Comparison of ENCODE assay signal across 16 cellular contexts in genomic region chr1:208085655-208086054, GRCh38.
DNase-seq lines count a peak whose midpoint lies in the region; ATAC-seq, FAIRE-seq and TF ChIP-seq lines count a peak whose summit lies in the region.
"Had no signal": no experiment of that assay in that cellular context is flagged by ENCODE, and none has a peak within 500 bp of the region (broad histone marks: within the 10 kb centered on the region; RNA-seq: fewer than 3 reads in every experiment).

No MANE protein-coding gene starts in this region.

- no peak for FAIRE-seq in astrocyte (lab: Jason Lieb, UNC)
- FAIRE-seq: A549, bronchial epithelial cell, frontal cortex had no signal

- H3K9ac ChIP-seq in astrocyte (ENCODE audit: low read length), result no peak overlapping the region

- H3K27me3 ChIP-seq in astrocyte (ENCODE audit: insufficient read depth, low read length) (no peaks in the 10 kb centered on the region), upper lobe of right lung (no peaks in the 10 kb centered on the region)
- H3K27me3 ChIP-seq: ovary had no signal

- peak overlapping the region; percentile 51 for H3K27ac Mint-ChIP-seq in activated naive CD4-positive, alpha-beta T cell treated with anti-CD3 and anti-CD28 coated beads for 36 hours
- H3K27ac Mint-ChIP-seq in astrocyte (ENCODE audit: unreplicated experiment) (peak overlapping the region; percentile 50), nephron (peak overlapping the region; percentile 17 to 82 (median 30))

- intact Hi-C loops in activated naive CD4-positive, alpha-beta T cell treated with anti-CD3 and anti-CD28 coated beads for 36 hours (cut with micrococcal nuclease), result loop anchor here (2.0 to 5.0 kb wide), 3 partner anchors 159 to 259 kb away; partner anchors contain the start of gene PLXNA2
- intact Hi-C loops in upper lobe of right lung (cut with DNase I), result no loop called here

- H3K9me3 ChIP-seq in astrocyte (ENCODE audit: insufficient read depth, low read depth, low read length), result no peaks in the 10 kb centered on the region
- H3K9me3 ChIP-seq in upper lobe of right lung, result no peaks in the 10 kb centered on the region
- H3K9me3 ChIP-seq: A549, ovary had no signal

- ATAC-seq in upper lobe of right lung, result no peak
- no peak for ATAC-seq in HG02884 (IDR thresholded peaks at IDR 0.05; ENCODE audit: unreplicated experiment)
- ATAC-seq: A549 had no signal

- DNase-seq in activated naive CD4-positive, alpha-beta T cell treated with anti-CD3 and anti-CD28 coated beads for 36 hours, result no peak
- DNase-seq in activated naive CD4-positive, alpha-beta T cell treated with Interleukin-2 at 50 U/mL for 16 hours, result no peak
- DNase-seq in astrocyte (ENCODE audit: low read depth) (no peak), upper lobe of right lung (no peak), SKM-1 (lab: John Stamatoyannopoulos, UW; ENCODE audit: unreplicated experiment) (no peak), UCSD-AML1 (lab: John Stamatoyannopoulos, UW; ENCODE audit: unreplicated experiment) (no peak)
- DNase-seq: COR-L47, GF-D8, NCI-H2171 treated with DMSO at 0.1 percent for 48 hours, ovary, SHP77 treated with DMSO at 0.1 percent for 48 hours had no signal

- no peak overlapping the region for H2AFZ ChIP-seq in astrocyte (ENCODE audit: low read depth, low read length)

- peaks cover 9% of the 10 kb centered on the region for H3K4me1 ChIP-seq in astrocyte (ENCODE audit: insufficient read depth, low read length)
- H3K4me1 ChIP-seq in upper lobe of right lung, result peaks cover 4% of the 10 kb centered on the region
- H3K4me1 ChIP-seq: A549 had no signal

- no peak overlapping the region for H3K4me3 ChIP-seq in astrocyte (ENCODE audit: insufficient read depth, low read depth, low read length)
- H3K4me3 ChIP-seq in upper lobe of right lung, result no peak overlapping the region
- H3K4me3 ChIP-seq: A549, ovary had no signal

- H3K27ac ChIP-seq in astrocyte (ENCODE audit: low read depth, low read length), result no peak overlapping the region
- peak overlapping the region; percentile 64 for H3K27ac ChIP-seq in upper lobe of right lung
- H3K27ac ChIP-seq: A549, ovary had no signal

- no peaks in the 10 kb centered on the region for H3K36me3 Mint-ChIP-seq in activated naive CD4-positive, alpha-beta T cell treated with anti-CD3 and anti-CD28 coated beads for 36 hours (ENCODE audit: low read depth)
- H3K36me3 Mint-ChIP-seq in astrocyte (ENCODE audit: low read depth, unreplicated experiment) (peaks cover 5% of the 10 kb centered on the region), nephron (ENCODE audit: low read depth) (peaks cover 43% of the 10 kb centered on the region)

- H3K4me3 Mint-ChIP-seq in activated naive CD4-positive, alpha-beta T cell treated with anti-CD3 and anti-CD28 coated beads for 36 hours, result no peak overlapping the region
- no peak overlapping the region for H3K4me3 Mint-ChIP-seq in astrocyte (ENCODE audit: unreplicated experiment)
- H3K4me3 Mint-ChIP-seq in nephron, result no peak overlapping the region

- H3K4me2 ChIP-seq in astrocyte (ENCODE audit: low read length), result no peak overlapping the region
- H3K4me2 ChIP-seq: A549 had no signal

- no peaks in the 10 kb centered on the region for H3K27me3 Mint-ChIP-seq in activated naive CD4-positive, alpha-beta T cell treated with anti-CD3 and anti-CD28 coated beads for 36 hours (ENCODE audit: low read depth)
- H3K27me3 Mint-ChIP-seq in astrocyte (ENCODE audit: low read depth, unreplicated experiment), result peaks cover 5% of the 10 kb centered on the region
- peaks cover 9% of the 10 kb centered on the region for H3K27me3 Mint-ChIP-seq in nephron (ENCODE audit: low read depth)

- no peaks in the 10 kb centered on the region for H4K20me1 ChIP-seq in astrocyte (ENCODE audit: insufficient read depth, low read length)

- H3K79me2 ChIP-seq in astrocyte (ENCODE audit: insufficient read depth, low read length), result no peaks in the 10 kb centered on the region

- CTCF ChIA-PET in activated naive CD4-positive, alpha-beta T cell treated with anti-CD3 and anti-CD28 coated beads for 36 hours (lab: Charles Lee), result interaction anchor here (0.7 to 3.7 kb wide), 4 partner anchors 20 to 159 kb away, joined by 3 to 21 read pairs (median 4); partner anchors contain the start of gene PLXNA2

- H3K9me3 Mint-ChIP-seq in activated naive CD4-positive, alpha-beta T cell treated with anti-CD3 and anti-CD28 coated beads for 36 hours, result no peaks in the 10 kb centered on the region
- H3K9me3 Mint-ChIP-seq in astrocyte (ENCODE audit: unreplicated experiment), result no peaks in the 10 kb centered on the region
- no peaks in the 10 kb centered on the region for H3K9me3 Mint-ChIP-seq in nephron

- H3K36me3 ChIP-seq in astrocyte (ENCODE audit: insufficient read depth, low read length), result peaks cover 3% of the 10 kb centered on the region
- H3K36me3 ChIP-seq in upper lobe of right lung, result peaks cover 67% of the 10 kb centered on the region
- H3K36me3 ChIP-seq: ovary had no signal

- H3K4me1 Mint-ChIP-seq in activated naive CD4-positive, alpha-beta T cell treated with anti-CD3 and anti-CD28 coated beads for 36 hours (ENCODE audit: low read depth), result peaks cover 28% of the 10 kb centered on the region
- H3K4me1 Mint-ChIP-seq in astrocyte (ENCODE audit: low read depth, unreplicated experiment) (peaks cover 15% of the 10 kb centered on the region), nephron (peaks cover 76% of the 10 kb centered on the region)

- TF ChIP-seq CTCF in astrocyte (IDR thresholded peaks at IDR 0.05; ENCODE audit: insufficient read depth, low read depth, low read length), result no peak
- TF ChIP-seq CTCF in nephron (IDR thresholded peaks at IDR 0.05; ENCODE audit: unreplicated experiment in 3 of 3), result no peak
- TF ChIP-seq CTCF in upper lobe of right lung (IDR thresholded peaks at IDR 0.05), result no peak
